Comparison of ENCODE assay signal across 8 cellular contexts in genomic region chr17:40218006-40218739, GRCh38. TPM values are rescaled to one million over a fixed set of nuclear protein-coding genes. Genes with fewer than 3 reads are reported as not detected.
DNase-seq lines count a peak whose midpoint lies in the region; ATAC-seq and TF ChIP-seq lines count a peak whose summit lies in the region.

No MANE protein-coding gene starts in this region.

- peak overlapping the region; percentile 91 for H3K4me3 Mint-ChIP-seq in Caco-2 (ENCODE audit: unreplicated experiment)

- H3K4me1 Mint-ChIP-seq in Caco-2 (ENCODE audit: low read depth, unreplicated experiment): peaks cover 13% of the 10 kb centered on the region

- no peaks in the 10 kb centered on the region for H3K9me3 Mint-ChIP-seq in Caco-2 (ENCODE audit: unreplicated experiment)

- H3K9me3 ChIP-seq in Caco-2 (no peaks in the 10 kb centered on the region), OCI-LY7 (ENCODE audit: low read length) (no peaks in the 10 kb centered on the region), duodenal mucosa (ENCODE audit: control insufficient read depth in 1 of 2, low read length in 2 of 2) (no peaks in the 10 kb centered on the region), neuron (ENCODE audit: low read length) (no peaks in the 10 kb centered on the region)

- H3K27me3 Mint-ChIP-seq in Caco-2 (ENCODE audit: insufficient read depth, unreplicated experiment): no peaks in the 10 kb centered on the region

- peak overlapping the region; percentile 86 for H3K4me2 ChIP-seq in OCI-LY7 (ENCODE audit: low read length)

- no peak for DNase-seq in Caco-2
- no peak for DNase-seq in OCI-LY7 (ENCODE audit: low spot score)
- no peak for DNase-seq in Kasumi-1 (lab: John Stamatoyannopoulos, UW)
- no peak for DNase-seq in DMS114 treated with DMSO at 0.1 percent for 48 hours (lab: John Stamatoyannopoulos, UW; ENCODE audit: unreplicated experiment)
- DNase-seq in HuH-7.5 (ENCODE audit: low spot score): no peak

- H2AFZ ChIP-seq in OCI-LY7 (ENCODE audit: low read length) (peak overlapping the region; percentile 97), neuron (ENCODE audit: low read depth, low read length) (peak overlapping the region; percentile 79)

- no peak for ATAC-seq in HG02759 (IDR thresholded peaks at IDR 0.05; ENCODE audit: unreplicated experiment)

- H3K27ac ChIP-seq in OCI-LY7 (ENCODE audit: low read depth, low read length, poor library complexity, severe bottlenecking): peak overlapping the region; percentile 57
- no peak overlapping the region for H3K27ac ChIP-seq in duodenal mucosa (ENCODE audit: low read depth, low read length)

- no peaks in the 10 kb centered on the region for H3K36me3 ChIP-seq in Caco-2 (ENCODE audit: control insufficient read depth, insufficient read depth, low read length)
- H3K36me3 ChIP-seq in OCI-LY7 (ENCODE audit: insufficient read depth, low read length): no peaks in the 10 kb centered on the region
- H3K36me3 ChIP-seq in duodenal mucosa (ENCODE audit: control insufficient read depth in 1 of 2, insufficient read depth in 2 of 2, low read length in 2 of 2): no peaks in the 10 kb centered on the region
- H3K36me3 ChIP-seq in neuron (ENCODE audit: insufficient read depth, low read length): no peaks in the 10 kb centered on the region

- no peaks in the 10 kb centered on the region for H4K20me1 ChIP-seq in OCI-LY7 (ENCODE audit: insufficient read depth, low read length)

- intact Hi-C loops in Caco-2 (cut with micrococcal nuclease; ENCODE audit: unreplicated experiment): loop anchor here (2.0 kb wide), 1 partner anchor 15 kb away; no protein-coding TSS in a partner anchor
- intact Hi-C loops in OCI-LY7 (cut with micrococcal nuclease; ENCODE audit: unreplicated experiment): loop anchor here (5.0 kb wide), 1 partner anchor 69 kb away; the partner anchor contains the start of gene CDC6

- H3K9me2 ChIP-seq in OCI-LY7 (ENCODE audit: insufficient read depth, low read length): no peaks in the 10 kb centered on the region

- H3K27ac Mint-ChIP-seq in Caco-2 (ENCODE audit: unreplicated experiment): peak overlapping the region; percentile 94

- H3K27me3 ChIP-seq in Caco-2 (replicated peaks; ENCODE audit: control insufficient read depth, insufficient read depth, low read length) (no peaks in the 10 kb centered on the region), duodenal mucosa (ENCODE audit: control insufficient read depth in 1 of 2, insufficient read depth in 2 of 2, low read length in 2 of 2) (no peaks in the 10 kb centered on the region), neuron (ENCODE audit: insufficient read depth, low read length) (no peaks in the 10 kb centered on the region)

- H3K4me1 ChIP-seq in Caco-2: no peaks in the 10 kb centered on the region; the same call in 1 of the 2 replicates
- H3K4me1 ChIP-seq in OCI-LY7 (ENCODE audit: insufficient read depth, low read length, poor library complexity, severe bottlenecking): peaks cover 16% of the 10 kb centered on the region
- H3K4me1 ChIP-seq in duodenal mucosa (ENCODE audit: control insufficient read depth in 1 of 2, insufficient read depth in 2 of 2, low read length in 2 of 2): peaks cover 0 to 4% of the 10 kb centered on the region in 2 donors
- peaks cover 10% of the 10 kb centered on the region for H3K4me1 ChIP-seq in neuron (ENCODE audit: insufficient read depth, low read length)

- H3K79me2 ChIP-seq in OCI-LY7 (ENCODE audit: insufficient read depth, low read depth, low read length): peaks cover 18% of the 10 kb centered on the region

- BruUV-seq in Caco-2 (replicated peaks; lab: Mats Ljungman, UMichigan) (no TSS peak), OCI-LY7 (replicated peaks; lab: Mats Ljungman, UMichigan) (TSS peak; percentile 69)

- peaks cover 9% of the 10 kb centered on the region for H3K36me3 Mint-ChIP-seq in Caco-2 (ENCODE audit: insufficient read depth, unreplicated experiment)

- POLR2A ChIA-PET in Caco-2 (lab: Charles Lee): interaction anchor here (0.5 to 2.5 kb wide), 11 partner anchors 9 to 238 kb away, joined by 3 to 17 read pairs (median 4); partner anchors contain the start of genes CDC6, MED24, PSMD3 and TOP2A
- POLR2A ChIA-PET in OCI-LY7 (lab: Charles Lee): interaction anchor here (0.6 to 1.8 kb wide), 15 partner anchors 8 to 1470 kb away, joined by 3 to 9 read pairs (median 3); partner anchors contain the start of gene MED24

- CTCF ChIA-PET in Caco-2 (lab: Charles Lee): interaction anchor here (0.6 to 2.3 kb wide), 20 partner anchors 9 to 310 kb away, joined by 3 to 29 read pairs (median 5); partner anchors contain the start of genes CASC3, CDC6 and NR1D1
- CTCF ChIA-PET in OCI-LY7 (lab: Charles Lee; ENCODE audit: unreplicated experiment): interaction anchor here (1.3 to 2.1 kb wide), 2 partner anchors 70 to 105 kb away, joined by 4 to 8 read pairs; partner anchors contain the start of gene CDC6

- peak overlapping the region; percentile 67 to 76 for H3K9ac ChIP-seq in duodenal mucosa (ENCODE audit: low read depth in 1 of 2, low read length in 2 of 2)

- no peak for TF ChIP-seq CTCF in Caco-2 (IDR thresholded peaks at IDR 0.05; ENCODE audit: insufficient read depth in 1 of 2, low read depth in 1 of 2, low read length in 1 of 2, severe bottlenecking in 1 of 2, unreplicated experiment in 1 of 2)
- TF ChIP-seq CTCF in OCI-LY7 (conservative IDR thresholded peaks at IDR 0.05; ENCODE audit: low read length): no peak

- H3K4me3 ChIP-seq in Caco-2 (ENCODE audit: low read depth, low read length): no peak overlapping the region
- peak overlapping the region; percentile 81 for H3K4me3 ChIP-seq in OCI-LY7 (ENCODE audit: low read depth, low read length, poor library complexity, severe bottlenecking)
- H3K4me3 ChIP-seq in duodenal mucosa (ENCODE audit: low read depth in 1 of 2, low read length in 2 of 2): peak overlapping the region; percentile 73 to 78
- H3K4me3 ChIP-seq in neuron (ENCODE audit: low read length): peak overlapping the region; percentile 75

RNA-seq across cellular contexts. Expression of gene WIPF2, which starts 0.9 kb away (rescaled TPM):
- 33.4 and 38.3 TPM in 2 replicates for total RNA-seq in Caco-2 (2022)
- total RNA-seq in OCI-LY7 (2014; rRNA removed; shearing (Covaris generic)): 4.6 and 4.7 TPM in 2 replicates
- 19.6 and 20.3 TPM in 2 replicates for total RNA-seq in OCI-LY7 (2022)

RNA-seq across cellular contexts. Expression of gene RAPGEFL1, which starts 40.9 kb away (rescaled TPM):
- total RNA-seq in Caco-2 (2022) (13.2 and 15.0 TPM in 2 replicates), OCI-LY7 (2022) (5.2 and 5.8 TPM in 2 replicates)
- total RNA-seq in OCI-LY7 (2014; rRNA removed; shearing (Covaris generic)): 2.1 and 4.9 TPM in 2 replicates
